Comparison of ENCODE assay signal across 13 cellular contexts in the genomic region with DNA sequence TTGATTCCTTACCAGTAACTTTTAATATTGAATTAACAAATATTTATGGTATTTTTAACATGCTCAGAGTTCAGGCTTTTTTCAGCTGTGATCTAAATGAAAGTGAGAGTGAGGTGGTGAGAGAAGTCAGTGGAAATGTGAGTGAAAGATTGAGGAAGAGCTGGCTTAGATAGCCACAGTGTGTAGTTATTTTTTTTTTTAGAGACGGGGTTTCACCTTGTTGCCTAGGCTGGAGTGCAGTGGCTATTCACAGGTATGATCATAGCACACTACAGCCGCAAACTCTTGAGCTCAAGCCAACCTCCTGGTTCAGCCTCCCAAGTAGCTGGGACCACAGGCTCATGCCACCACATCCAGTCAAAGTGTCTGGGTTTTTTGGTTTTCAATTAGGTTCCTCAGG. TPM values are rescaled to one million over a fixed set of nuclear protein-coding genes. Genes with fewer than 3 reads are reported as not detected.
DNase-seq lines count a peak whose midpoint lies in the region; ATAC-seq, FAIRE-seq and TF ChIP-seq lines count a peak whose summit lies in the region.
"Had no signal": no experiment of that assay in that cellular context is flagged by ENCODE, and none has a peak within 500 bp of the region (broad histone marks: within the 10 kb centered on the region; RNA-seq: fewer than 3 reads in every experiment).

No MANE protein-coding gene starts in this region.

- H3K36me3 Mint-ChIP-seq in activated CD8-positive, alpha-beta T cell treated with anti-CD3 and anti-CD28 coated beads for 36 hours (ENCODE audit: low read depth): peaks cover 3% of the 10 kb centered on the region
- peaks cover 5% of the 10 kb centered on the region for H3K36me3 Mint-ChIP-seq in activated CD8-positive, alpha-beta T cell treated with anti-CD3 and anti-CD28 coated beads, Interleukin-2, amount 10 ng/mL, durations not matched to agents 7 days and 5 days (ENCODE audit: low read depth)

- FAIRE-seq in D721Med (lab: Jason Lieb, UNC): no peak
- FAIRE-seq: A204.1, frontal cortex had no signal

- peaks cover 42% of the 10 kb centered on the region for H3K4me1 Mint-ChIP-seq in activated CD8-positive, alpha-beta T cell treated with anti-CD3 and anti-CD28 coated beads for 36 hours (ENCODE audit: low read depth)
- H3K4me1 Mint-ChIP-seq in activated CD8-positive, alpha-beta T cell treated with anti-CD3 and anti-CD28 coated beads, Interleukin-2, amount 10 ng/mL, durations not matched to agents 7 days and 5 days (ENCODE audit: low read depth): peaks cover 22% of the 10 kb centered on the region

- H3K4me3 ChIP-seq in HEK293 (ENCODE audit: low read depth, low read length) (no peak overlapping the region), HAP-1 (no peak overlapping the region)
- H3K4me3 ChIP-seq: dorsolateral prefrontal cortex had no signal

- no peak overlapping the region for H3K27ac Mint-ChIP-seq in activated CD8-positive, alpha-beta T cell treated with anti-CD3 and anti-CD28 coated beads for 36 hours
- no peak overlapping the region for H3K27ac Mint-ChIP-seq in activated CD8-positive, alpha-beta T cell treated with anti-CD3 and anti-CD28 coated beads, Interleukin-2, amount 10 ng/mL, durations not matched to agents 7 days and 5 days

- CTCF ChIA-PET in activated CD8-positive, alpha-beta T cell treated with anti-CD3 and anti-CD28 coated beads for 36 hours (lab: Charles Lee): interaction anchor here (1.1 to 1.7 kb wide), 2 partner anchors 9 to 50 kb away, joined by 5 to 6 read pairs; no protein-coding TSS in a partner anchor
- CTCF ChIA-PET in activated CD8-positive, alpha-beta T cell treated with anti-CD3 and anti-CD28 coated beads, Interleukin-2, amount 10 ng/mL, durations not matched to agents 7 days and 5 days (lab: Charles Lee): interaction anchor here (1.4 kb wide), 1 partner anchor 58 kb away, joined by 3 read pairs; no protein-coding TSS in a partner anchor
- CTCF ChIA-PET in HEK293 (lab: Yijun Ruan, JAX): interaction anchor here (0.6 to 1.5 kb wide), 3 partner anchors 23 to 54 kb away, joined by 3 to 5 read pairs (median 3); no protein-coding TSS in a partner anchor

- intact Hi-C loops in activated CD8-positive, alpha-beta T cell treated with anti-CD3 and anti-CD28 coated beads for 36 hours (cut with micrococcal nuclease): no loop called here

- no peaks in the 10 kb centered on the region; a peak in 1 of 3 replicates for H3K36me3 ChIP-seq in HEK293 (ENCODE audit: control insufficient read depth in 2 of 2, insufficient read depth in 1 of 2, low read length in 2 of 2)
- H3K36me3 ChIP-seq in HAP-1 (replicated peaks): no peaks in the 10 kb centered on the region

- POLR2A ChIA-PET in activated CD8-positive, alpha-beta T cell treated with anti-CD3 and anti-CD28 coated beads for 36 hours (lab: Charles Lee): interaction anchor here (1.2 kb wide), 1 partner anchor 9 kb away, joined by 6 read pairs; no protein-coding TSS in a partner anchor
- POLR2A ChIA-PET in activated CD8-positive, alpha-beta T cell treated with anti-CD3 and anti-CD28 coated beads, Interleukin-2, amount 10 ng/mL, durations not matched to agents 7 days and 5 days (lab: Charles Lee): no interaction called here
- POLR2A ChIA-PET in HEK293 (lab: Yijun Ruan, JAX): interaction anchor here (0.7 to 1.2 kb wide), 4 partner anchors 11 to 401 kb away, joined by 3 to 6 read pairs (median 4); partner anchors contain the start of genes CDKN2C and RNF11

- no peak for DNase-seq in activated CD8-positive, alpha-beta T cell treated with anti-CD3 and anti-CD28 coated beads for 36 hours
- no peak for DNase-seq in activated CD8-positive, alpha-beta T cell treated with anti-CD3 and anti-CD28 coated beads, Interleukin-2, amount 10 ng/mL, durations not matched to agents 7 days and 5 days
- DNase-seq in stimulated activated naive CD8-positive, alpha-beta T cell treated with anti-CD3 and anti-CD28 coated beads, Interleukin-15, Interleukin-2, amounts not matched to agents 100 U/mL and 50 U/mL, for 24 hours: no peak
- DNase-seq in D721Med (ENCODE audit: insufficient read length, low spot score) (no peak), HAP-1 (ENCODE audit: low spot score in 2 of 2) (no peak), inferior parietal cortex (ENCODE audit: extremely low spot score) (no peak)
- DNase-seq: dorsolateral prefrontal cortex had no signal

- no peaks in the 10 kb centered on the region for H3K9me3 Mint-ChIP-seq in activated CD8-positive, alpha-beta T cell treated with anti-CD3 and anti-CD28 coated beads for 36 hours
- H3K9me3 Mint-ChIP-seq in activated CD8-positive, alpha-beta T cell treated with anti-CD3 and anti-CD28 coated beads, Interleukin-2, amount 10 ng/mL, durations not matched to agents 7 days and 5 days (ENCODE audit: insufficient read depth): no peaks in the 10 kb centered on the region

- H3K4me1 ChIP-seq in HEK293 (ENCODE audit: control insufficient read depth, insufficient read depth, low read length): peaks cover 10% of the 10 kb centered on the region; the same call in 1 of the 2 replicates
- H3K4me1 ChIP-seq in HAP-1: 0 out of 2 replicates have a peak, but pooled peaks cover 2% of the 10 kb centered on the region

- TF ChIP-seq CTCF in activated CD8-positive, alpha-beta T cell treated with anti-CD3 and anti-CD28 coated beads for 36 hours (IDR thresholded peaks at IDR 0.05): no peak
- no peak for TF ChIP-seq CTCF in HEK293 (tag by site-specific recombination; IDR thresholded peaks at IDR 0.05)
- TF ChIP-seq CTCF in D721Med (IDR thresholded peaks at IDR 0.05; ENCODE audit: insufficient read depth, missing control alignments): no peak

- in situ Hi-C loops in HAP-1 (cut with MboI; ENCODE audit: low sequenced_read_pairs): no loop called here

- H3K27me3 Mint-ChIP-seq in activated CD8-positive, alpha-beta T cell treated with anti-CD3 and anti-CD28 coated beads for 36 hours: no peaks in the 10 kb centered on the region
- no peaks in the 10 kb centered on the region for H3K27me3 Mint-ChIP-seq in activated CD8-positive, alpha-beta T cell treated with anti-CD3 and anti-CD28 coated beads, Interleukin-2, amount 10 ng/mL, durations not matched to agents 7 days and 5 days (ENCODE audit: low read depth)

- H3K27me3 ChIP-seq in HAP-1 (ENCODE audit: low read depth): no peaks in the 10 kb centered on the region
- H3K27me3 ChIP-seq: dorsolateral prefrontal cortex, neutrophil had no signal

- H3K27ac ChIP-seq in HEK293 (ENCODE audit: extremely low read depth, low read depth, low read length): no peak overlapping the region
- H3K27ac ChIP-seq: dorsolateral prefrontal cortex, HL-60, neutrophil had no signal

- H3K4me3 Mint-ChIP-seq in activated CD8-positive, alpha-beta T cell treated with anti-CD3 and anti-CD28 coated beads for 36 hours: no peak overlapping the region
- no peak overlapping the region for H3K4me3 Mint-ChIP-seq in activated CD8-positive, alpha-beta T cell treated with anti-CD3 and anti-CD28 coated beads, Interleukin-2, amount 10 ng/mL, durations not matched to agents 7 days and 5 days

- H3K9me3 ChIP-seq in HEK293 (ENCODE audit: control insufficient read depth, insufficient read depth, low read depth, low read length) (no peaks in the 10 kb centered on the region), HAP-1 (no peaks in the 10 kb centered on the region)
- H3K9me3 ChIP-seq: neutrophil had no signal

- ATAC-seq in activated CD8-positive, alpha-beta T cell treated with anti-CD3 and anti-CD28 coated beads for 36 hours: peak; percentile 37
- ATAC-seq in activated CD8-positive, alpha-beta T cell treated with anti-CD3 and anti-CD28 coated beads, Interleukin-2, amount 10 ng/mL, durations not matched to agents 7 days and 5 days: no peak
- peak; percentile 55 for ATAC-seq in HG03469 (IDR thresholded peaks at IDR 0.05; ENCODE audit: unreplicated experiment)
- peak; percentile 65 for ATAC-seq in stimulated activated naive CD8-positive, alpha-beta T cell treated with anti-CD3 and anti-CD28 coated beads, Interleukin-15, Interleukin-2, amounts not matched to agents 100 U/mL and 50 U/mL, for 24 hours

TF ChIP-seq in HEK293, 187 proteins besides CTCF, POLR2A, EP300 and RAD21:
- TF ChIP-seq PRDM1 (tag by site-specific recombination; IDR thresholded peaks at IDR 0.05): peak; percentile 64
- 0 out of 2 replicates have a peak, but pooled peaks have one; percentile 15 for TF ChIP-seq ZNF362 (tag by site-specific recombination; IDR thresholded peaks at IDR 0.05)
- TF ChIP-seq, protein P1, sequence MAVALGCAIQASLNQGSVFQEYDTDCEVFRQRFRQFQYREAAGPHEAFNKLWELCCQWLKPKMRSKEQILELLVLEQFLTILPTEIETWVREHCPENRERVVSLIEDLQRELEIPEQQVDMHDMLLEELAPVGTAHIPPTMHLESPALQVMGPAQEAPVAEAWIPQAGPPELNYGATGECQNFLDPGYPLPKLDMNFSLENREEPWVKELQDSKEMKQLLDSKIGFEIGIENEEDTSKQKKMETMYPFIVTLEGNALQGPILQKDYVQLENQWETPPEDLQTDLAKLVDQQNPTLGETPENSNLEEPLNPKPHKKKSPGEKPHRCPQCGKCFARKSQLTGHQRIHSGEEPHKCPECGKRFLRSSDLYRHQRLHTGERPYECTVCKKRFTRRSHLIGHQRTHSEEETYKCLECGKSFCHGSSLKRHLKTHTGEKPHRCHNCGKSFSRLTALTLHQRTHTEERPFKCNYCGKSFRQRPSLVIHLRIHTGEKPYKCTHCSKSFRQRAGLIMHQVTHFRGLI (tag by site-specific recombination; IDR thresholded peaks at IDR 0.05): no peak

RNA-seq across cellular contexts. Expression of gene RNF11, which starts 10.9 kb away (rescaled TPM):
- total RNA-seq in activated CD8-positive, alpha-beta T cell treated with anti-CD3 and anti-CD28 coated beads for 36 hours: 10 to 100 TPM; 21.5 to 22.6 TPM
- total RNA-seq in activated CD8-positive, alpha-beta T cell treated with anti-CD3 and anti-CD28 coated beads, Interleukin-2, amount 10 ng/mL, durations not matched to agents 7 days and 5 days: 10 to 100 TPM; 27.5 to 29.0 TPM
